1 cellular context compared by ENCODE assay signal in genomic region chr2:88199912-88200682, GRCh38.
TF ChIP-seq lines count a peak whose summit lies in the region.

No MANE protein-coding gene starts in this region.

TF ChIP-seq in H1, 55 proteins besides CTCF, POLR2A, EP300 and RAD21 (continued from another document):
- TF ChIP-seq ATF2 (IDR thresholded peaks at IDR 0.05; ENCODE audit: low read length) (no peak), NRF1 (IDR thresholded peaks at IDR 0.05; ENCODE audit: low read depth, low read length) (no peak), EGR1 (IDR thresholded peaks at IDR 0.05; ENCODE audit: borderline replicate concordance, low read depth, low read length) (peak; percentile 97), POU5F1 (IDR thresholded peaks at IDR 0.05; ENCODE audit: low read depth, low read length) (no peak), CEBPB (IDR thresholded peaks at IDR 0.05; ENCODE audit: low read depth, low read length) (no peak), HDAC6 (IDR thresholded peaks at IDR 0.05; ENCODE audit: low read depth, low read length) (no peak), USF2 (IDR thresholded peaks at IDR 0.05; ENCODE audit: low read length) (no peak), BCL11A (IDR thresholded peaks at IDR 0.05; ENCODE audit: low read depth in 2 of 2, low read length in 2 of 2) (no peak), RFX5 (IDR thresholded peaks at IDR 0.05; ENCODE audit: borderline replicate concordance, low read depth, low read length) (no peak), E2F6 (IDR thresholded peaks at IDR 0.05) (peak; percentile 11; the same call in 1 of the 2 replicates), MAX (IDR thresholded peaks at IDR 0.05) (no peak), GTF2F1 (IDR thresholded peaks at IDR 0.05; ENCODE audit: borderline replicate concordance, low read depth, low read length) (no peak)
